ENCODE assay signal across 9 cellular contexts in genomic region chr12:112977641-112978040, GRCh38. TPM values are rescaled to one million over a fixed set of nuclear protein-coding genes. Genes with fewer than 3 reads are reported as not detected.
A peak's percentile ranks its signal among the peaks of the same experiment; 100 is the strongest.
DNase-seq lines count a peak whose midpoint lies in the region; ATAC-seq lines count a peak whose summit lies in the region.
"Had no signal": no experiment of that assay in that cellular context is flagged by ENCODE, and none has a peak within 500 bp of the region (broad histone marks: within the 10 kb centered on the region; RNA-seq: fewer than 3 reads in every experiment).

No MANE protein-coding gene starts in this region.

- H3K4me2 ChIP-seq in neuronal stem cell (ENCODE audit: insufficient read depth, low read length, poor library complexity, severe bottlenecking): no peak overlapping the region
- H3K4me2 ChIP-seq in mesendoderm (ENCODE audit: low read length): no peak overlapping the region

- no peak for DNase-seq in CD4-positive, CD25-positive, alpha-beta regulatory T cell
- DNase-seq in M059J (ENCODE audit: low read depth) (peak; percentile 30), ecto neural progenitor cell (ENCODE audit: low spot score) (peak; percentile 38), neuronal stem cell (ENCODE audit: low spot score) (no peak), RKO (ENCODE audit: low spot score) (no peak), GM19238 (ENCODE audit: insufficient read length, low spot score) (no peak), mesendoderm (no peak)

- H3K27ac ChIP-seq in CD4-positive, CD25-positive, alpha-beta regulatory T cell (ENCODE audit: insufficient read depth, low read length, poor library complexity, severe bottlenecking): peak overlapping the region; percentile 92
- no peak overlapping the region for H3K27ac ChIP-seq in neuronal stem cell (replicated peaks; ENCODE audit: low read length)
- H3K27ac ChIP-seq in mesendoderm (ENCODE audit: low read depth, low read length): no peak overlapping the region

- H2BK15ac ChIP-seq in neuronal stem cell (ENCODE audit: low read length) (no peak overlapping the region), mesendoderm (replicated peaks; ENCODE audit: low read depth) (no peak overlapping the region)

- H2BK5ac ChIP-seq in neuronal stem cell (ENCODE audit: low read length) (no peak overlapping the region), mesendoderm (ENCODE audit: low read length) (no peak overlapping the region)

- H2BK120ac ChIP-seq in neuronal stem cell (ENCODE audit: low read depth, low read length) (no peak overlapping the region), mesendoderm (ENCODE audit: low read depth, low read length) (no peak overlapping the region)

- H3K27me3 ChIP-seq in CD4-positive, CD25-positive, alpha-beta regulatory T cell (ENCODE audit: control insufficient read depth, insufficient read depth, low read length): no peaks in the 10 kb centered on the region
- H3K27me3 ChIP-seq in neuronal stem cell (ENCODE audit: control insufficient read depth in 3 of 3, insufficient read depth in 3 of 3, low read depth in 1 of 3, low read length in 3 of 3): no peaks in the 10 kb centered on the region
- no peaks in the 10 kb centered on the region for H3K27me3 ChIP-seq in mesendoderm (ENCODE audit: insufficient read depth, low read length, poor library complexity)

- no peaks in the 10 kb centered on the region for H3K79me1 ChIP-seq in neuronal stem cell (ENCODE audit: low read depth, low read length)
- no peaks in the 10 kb centered on the region for H3K79me1 ChIP-seq in mesendoderm (ENCODE audit: low read length)

- H3K23ac ChIP-seq in neuronal stem cell (ENCODE audit: low read depth, low read length, poor library complexity) (no peak overlapping the region), mesendoderm (ENCODE audit: low read length) (no peak overlapping the region)

- peak overlapping the region; percentile 3 for H3K14ac ChIP-seq in neuronal stem cell (ENCODE audit: low read length)

- H3K18ac ChIP-seq in neuronal stem cell (ENCODE audit: low read length) (peak overlapping the region; percentile 9), mesendoderm (ENCODE audit: low read length) (no peak overlapping the region)

- peaks cover 19 to 55% (median 34%) of the 10 kb centered on the region in 4 donors for H3K4me1 Mint-ChIP-seq in CD4-positive, CD25-positive, alpha-beta regulatory T cell

- no peak overlapping the region for H2BK12ac ChIP-seq in neuronal stem cell (ENCODE audit: low read length)

- peaks cover 0 to 10% (median 2%) of the 10 kb centered on the region in 7 donors for H3K9me3 Mint-ChIP-seq in CD4-positive, CD25-positive, alpha-beta regulatory T cell

- H3K9me3 ChIP-seq in CD4-positive, CD25-positive, alpha-beta regulatory T cell (ENCODE audit: control insufficient read depth in 2 of 2, low read length in 2 of 2): peaks cover 0 to 1% of the 10 kb centered on the region in 2 experiments
- no peaks in the 10 kb centered on the region for H3K9me3 ChIP-seq in neuronal stem cell (replicated peaks in 1 of 2; ENCODE audit: control insufficient read depth in 2 of 2, insufficient read depth in 1 of 2, low read depth in 1 of 2, low read length in 2 of 2)

- no peaks in the 10 kb centered on the region for H3K36me3 ChIP-seq in CD4-positive, CD25-positive, alpha-beta regulatory T cell (ENCODE audit: control insufficient read depth, insufficient read depth, low read length)
- H3K36me3 ChIP-seq in neuronal stem cell (replicated peaks in 1 of 2; ENCODE audit: control insufficient read depth in 2 of 2, insufficient read depth in 2 of 2, low read length in 2 of 2): no peaks in the 10 kb centered on the region
- no peaks in the 10 kb centered on the region for H3K36me3 ChIP-seq in mesendoderm (ENCODE audit: control insufficient read depth, insufficient read depth, low read length)

- H4K5ac ChIP-seq in mesendoderm (ENCODE audit: low read length): no peak overlapping the region

- no peak overlapping the region for H4K8ac ChIP-seq in neuronal stem cell (ENCODE audit: low read depth, low read length)
- H4K8ac ChIP-seq in mesendoderm (ENCODE audit: low read depth, low read length): no peak overlapping the region

- H3K4me1 ChIP-seq in CD4-positive, CD25-positive, alpha-beta regulatory T cell (ENCODE audit: control insufficient read depth, insufficient read depth, low read length, poor library complexity, severe bottlenecking): peaks cover 29% of the 10 kb centered on the region
- H3K4me1 ChIP-seq in neuronal stem cell (ENCODE audit: control insufficient read depth in 2 of 2, insufficient read depth in 1 of 2, low read depth in 1 of 2, low read length in 2 of 2) (peaks cover 0 to 1% of the 10 kb centered on the region in 2 donors), mesendoderm (ENCODE audit: control insufficient read depth, low read depth, low read length) (no peaks in the 10 kb centered on the region)

- H3K79me2 ChIP-seq in mesendoderm (ENCODE audit: control insufficient read depth, insufficient read depth, low read length): no peaks in the 10 kb centered on the region

- H3K4me3 Mint-ChIP-seq in CD4-positive, CD25-positive, alpha-beta regulatory T cell: peak overlapping the region; percentile 99 to 100 (median 99)
- H3K4me3 Mint-ChIP-seq: brain had no signal

- H3K9ac ChIP-seq in neuronal stem cell (ENCODE audit: low read depth, low read length, poor library complexity) (no peak overlapping the region), mesendoderm (ENCODE audit: low read length) (no peak overlapping the region)

- WGBS in neuronal stem cell (ENCODE audit: extremely low coverage in 2 of 2, insufficient read length in 2 of 2, insufficient replicate concordance in 1 of 2), 2 donors: no CpG with 5 or more reads among the region's 8 CpGs
- no CpG with 5 or more reads among the region's 8 CpGs for WGBS in mesendoderm (ENCODE audit: extremely low coverage, insufficient coverage, low lambda C conversion rate)

- H3K27me3 Mint-ChIP-seq in CD4-positive, CD25-positive, alpha-beta regulatory T cell: no peaks in the 10 kb centered on the region

- H3K27ac Mint-ChIP-seq in CD4-positive, CD25-positive, alpha-beta regulatory T cell: peak overlapping the region; percentile 99
- H3K27ac Mint-ChIP-seq: brain had no signal

- no peak overlapping the region for H2AFZ ChIP-seq in neuronal stem cell (ENCODE audit: low read length)

- no peak for ATAC-seq in CD4-positive, CD25-positive, alpha-beta regulatory T cell (ENCODE audit: low read depth in 2 of 2)
- no peak for ATAC-seq in HG02884 (IDR thresholded peaks at IDR 0.05; ENCODE audit: unreplicated experiment)

- H3K4ac ChIP-seq in neuronal stem cell (ENCODE audit: low read length): no peak overlapping the region
- no peak overlapping the region for H3K4ac ChIP-seq in mesendoderm (ENCODE audit: low read depth, low read length)

- H2AK5ac ChIP-seq in neuronal stem cell (ENCODE audit: low read depth, low read length) (no peak overlapping the region), mesendoderm (ENCODE audit: low read length) (no peak overlapping the region)

- H3K4me3 ChIP-seq in CD4-positive, CD25-positive, alpha-beta regulatory T cell (ENCODE audit: low read depth, low read length): peak overlapping the region; percentile 99
- H3K4me3 ChIP-seq in neuronal stem cell (ENCODE audit: low read length in 2 of 2): no peak overlapping the region
- no peak overlapping the region for H3K4me3 ChIP-seq in mesendoderm (ENCODE audit: low read length)

- H4K91ac ChIP-seq in neuronal stem cell (ENCODE audit: low read depth, low read length, poor library complexity): no peak overlapping the region

- H3K36me3 Mint-ChIP-seq in CD4-positive, CD25-positive, alpha-beta regulatory T cell: peaks cover 16% of the 10 kb centered on the region
- H3K36me3 Mint-ChIP-seq: brain had no signal

- no peak overlapping the region for H3K56ac ChIP-seq in mesendoderm (ENCODE audit: low read length)

RNA-seq across cellular contexts. Expression of gene OAS2, which starts 0.7 kb away (rescaled TPM):
- total RNA-seq in CD4-positive, CD25-positive, alpha-beta regulatory T cell: 82.2 TPM
- 10 to 100 TPM; 58.2 to 82.2 (median 73.4) TPM for polyA plus RNA-seq in CD4-positive, CD25-positive, alpha-beta regulatory T cell
- total RNA-seq in M059J (2014; rRNA removed; shearing (Covaris generic)): 275 and 362 TPM in 2 replicates
- 0.01 TPM for polyA plus RNA-seq in neuronal stem cell (2013, experiment 1 of 2)
- not detected for polyA plus RNA-seq in neuronal stem cell (2013, experiment 2 of 2)
- polyA plus RNA-seq in mesendoderm (2013, experiment 1 of 2): 0.03 TPM
- 0.06 TPM for polyA plus RNA-seq in mesendoderm (2013, experiment 2 of 2)

RNA-seq across cellular contexts. Expression of gene OAS3, which starts 39.4 kb away (rescaled TPM):
- total RNA-seq in CD4-positive, CD25-positive, alpha-beta regulatory T cell: 36.5 TPM
- polyA plus RNA-seq in CD4-positive, CD25-positive, alpha-beta regulatory T cell: 10 to 100 TPM; 12.2 to 17.7 (median 14.5) TPM
- total RNA-seq in M059J (2014; rRNA removed; shearing (Covaris generic)): 238 and 375 TPM in 2 replicates
- 0.01 TPM for polyA plus RNA-seq in neuronal stem cell (2013, experiment 1 of 2)
- 0.03 TPM for polyA plus RNA-seq in neuronal stem cell (2013, experiment 2 of 2)
- polyA plus RNA-seq in mesendoderm (2013, experiment 1 of 2): 0.39 TPM
- polyA plus RNA-seq in mesendoderm (2013, experiment 2 of 2): 0.46 TPM

Comparison
In these comparisons a context has a peak if more than half of its experiments do, and no peak if none do; other contexts are left out.
1. DNase-seq: peak in M059J (single experiment) and ecto neural progenitor cell (single experiment); none in CD4-positive, CD25-positive, alpha-beta regulatory T cell (0 of 3), neuronal stem cell (single experiment), RKO (single experiment), GM19238 (single experiment) and mesendoderm (single experiment).